ENCODE assay signal across 8 cellular contexts in the genomic region with DNA sequence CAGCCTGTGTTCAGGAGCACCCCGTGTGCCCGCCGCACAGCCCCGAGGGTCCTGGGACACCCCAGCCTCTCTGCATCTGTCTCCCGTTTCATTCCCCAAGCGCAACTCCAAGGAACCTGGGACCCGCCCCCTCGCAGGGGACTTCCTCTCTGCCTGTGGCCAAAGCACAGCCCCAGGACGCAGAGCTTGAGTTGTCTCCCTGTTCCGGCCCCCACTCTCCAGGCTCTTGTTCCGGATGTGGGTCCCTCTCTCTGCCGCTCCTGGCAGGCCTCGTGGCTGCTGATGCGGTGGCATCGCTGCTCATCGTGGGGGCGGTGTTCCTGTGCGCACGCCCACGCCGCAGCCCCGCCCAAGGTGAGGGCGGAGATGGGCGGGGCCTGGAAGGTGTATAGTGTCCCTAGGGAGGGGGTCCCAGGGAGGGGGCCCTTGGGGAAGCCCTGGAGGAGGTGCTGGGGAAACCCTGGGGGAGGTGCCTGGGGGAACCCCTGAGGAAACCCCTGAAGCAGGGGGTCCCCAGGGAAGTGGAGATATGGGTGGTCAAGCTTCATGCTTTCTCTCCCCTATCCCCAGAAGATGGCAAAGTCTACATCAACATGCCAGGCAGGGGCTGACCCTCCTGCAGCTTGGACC. TPM values are rescaled to one million over a fixed set of nuclear protein-coding genes. Genes with fewer than 3 reads are reported as not detected.
DNase-seq lines count a peak whose midpoint lies in the region; ATAC-seq and TF ChIP-seq lines count a peak whose summit lies in the region.

No MANE protein-coding gene starts in this region.

- H3K4me3 Mint-ChIP-seq in activated CD4-positive, alpha-beta T cell treated with anti-CD3 and anti-CD28 coated beads, Interleukin-2, amount 10 ng/mL, durations not matched to agents 7 days and 5 days, result peak overlapping the region; percentile 95

- H3K9me3 Mint-ChIP-seq in activated CD4-positive, alpha-beta T cell treated with anti-CD3 and anti-CD28 coated beads, Interleukin-2, amount 10 ng/mL, durations not matched to agents 7 days and 5 days, result no peaks in the 10 kb centered on the region

- ATAC-seq in HG02642 (IDR thresholded peaks at IDR 0.05; ENCODE audit: poor library complexity, unreplicated experiment), result peak; percentile 38

- 8% methylated on average over 24 of the region's 24 CpGs for WGBS in liver

- peaks cover 50% of the 10 kb centered on the region for H3K4me1 Mint-ChIP-seq in activated CD4-positive, alpha-beta T cell treated with anti-CD3 and anti-CD28 coated beads, Interleukin-2, amount 10 ng/mL, durations not matched to agents 7 days and 5 days

- no peak overlapping the region for H3K9ac ChIP-seq in liver (ENCODE audit: low read depth in 1 of 2, low read length in 2 of 2)

- no peaks in the 10 kb centered on the region for H3K36me3 ChIP-seq in liver (ENCODE audit: control insufficient read depth in 4 of 4, insufficient read depth in 3 of 4, low read depth in 1 of 4, low read length in 3 of 4)

- H3K27ac ChIP-seq in coronary artery (peak overlapping the region; percentile 13 to 91), liver (ENCODE audit: low read depth in 1 of 2, low read length in 2 of 2) (peak overlapping the region; percentile 66 to 78)

- peak overlapping the region; percentile 97 for H3K27ac Mint-ChIP-seq in activated CD4-positive, alpha-beta T cell treated with anti-CD3 and anti-CD28 coated beads, Interleukin-2, amount 10 ng/mL, durations not matched to agents 7 days and 5 days

- TF ChIP-seq CTCF in GM10248 (IDR thresholded peaks at IDR 0.05; ENCODE audit: control extremely low read depth, extremely low read depth, low read depth, missing control alignments) (no peak), coronary artery (IDR thresholded peaks at IDR 0.05) (no peak), liver (IDR thresholded peaks at IDR 0.05; ENCODE audit: low read depth, low read length, missing input control) (no peak)

- no peaks in the 10 kb centered on the region for H3K27me3 ChIP-seq in liver (ENCODE audit: control insufficient read depth in 4 of 4, insufficient read depth in 4 of 4, low read length in 3 of 4)

- POLR2A ChIA-PET in GM10248 (lab: Yijun Ruan, JAX), result interaction anchor here (0.6 to 1.0 kb wide), 2 partner anchors 28 to 130 kb away, joined by 3 to 4 read pairs; no protein-coding TSS in a partner anchor
- POLR2A ChIA-PET in activated CD4-positive, alpha-beta T cell treated with anti-CD3 and anti-CD28 coated beads, Interleukin-2, amount 10 ng/mL, durations not matched to agents 7 days and 5 days (lab: Charles Lee), result no interaction called here

- H3K36me3 Mint-ChIP-seq in activated CD4-positive, alpha-beta T cell treated with anti-CD3 and anti-CD28 coated beads, Interleukin-2, amount 10 ng/mL, durations not matched to agents 7 days and 5 days (ENCODE audit: low read depth), result peaks cover 25% of the 10 kb centered on the region

- no peaks in the 10 kb centered on the region for H3K27me3 Mint-ChIP-seq in activated CD4-positive, alpha-beta T cell treated with anti-CD3 and anti-CD28 coated beads, Interleukin-2, amount 10 ng/mL, durations not matched to agents 7 days and 5 days

- peaks cover 0 to 4% (median 2%) of the 10 kb centered on the region in 4 donors for H3K4me1 ChIP-seq in liver (ENCODE audit: control insufficient read depth in 4 of 4, insufficient read depth in 4 of 4, low read length in 3 of 4)

- DNase-seq in GM10248 (ENCODE audit: extremely low spot score) (peak; percentile 78), NCI-H345 treated with DMSO at 0.1 percent for 48 hours (lab: John Stamatoyannopoulos, UW; ENCODE audit: unreplicated experiment) (peak; percentile 52), coronary artery (ENCODE audit: low spot score) (no peak), cortex of kidney (lab: John Stamatoyannopoulos, UW) (no peak)
- peak; percentile 94 for DNase-seq in activated CD4-positive, alpha-beta T cell treated with anti-CD3 and anti-CD28 coated beads, Interleukin-2, amount 10 ng/mL, durations not matched to agents 7 days and 5 days
- peak; percentile 66 to 88 (median 72) for DNase-seq in stimulated activated CD4-positive, alpha-beta T cell treated with anti-CD3 and anti-CD28 coated beads, TNF-alpha, amount 100 ng/mL, for 24 hours (ENCODE audit: low read depth in 3 of 3)

- TF ChIP-seq RAD21 in liver (IDR thresholded peaks at IDR 0.05), result no peak

- H3K9me3 ChIP-seq in liver (ENCODE audit: control insufficient read depth in 4 of 4, low read length in 3 of 4), result no peaks in the 10 kb centered on the region

- H3K4me3 ChIP-seq in coronary artery, result peak overlapping the region; percentile 21
- H3K4me3 ChIP-seq in liver (ENCODE audit: low read depth in 1 of 3, low read length in 3 of 3), result peak overlapping the region in 1 of 3 donors; percentile 6

- CTCF ChIA-PET in GM10248 (lab: Yijun Ruan, JAX), result interaction anchor here (1.3 to 2.5 kb wide), 3 partner anchors 11 to 27 kb away, joined by 3 to 10 read pairs (median 3); no protein-coding TSS in a partner anchor
- CTCF ChIA-PET in activated CD4-positive, alpha-beta T cell treated with anti-CD3 and anti-CD28 coated beads, Interleukin-2, amount 10 ng/mL, durations not matched to agents 7 days and 5 days (lab: Charles Lee), result interaction anchor here (1.0 to 2.5 kb wide), 3 partner anchors 9 to 27 kb away, joined by 3 to 9 read pairs (median 3); no protein-coding TSS in a partner anchor

TF ChIP-seq in liver, 16 proteins besides CTCF, POLR2A, EP300 and RAD21:
- TF ChIP-seq YY1 (IDR thresholded peaks at IDR 0.05) (no peak), EGR1 (IDR thresholded peaks at IDR 0.05; ENCODE audit: low read depth in 2 of 2) (peak in 1 of 2 donors; percentile 59), SP1 (IDR thresholded peaks at IDR 0.05) (peak; percentile 37), GABPA (IDR thresholded peaks at IDR 0.05 in 1 of 2, conservative IDR thresholded peaks at IDR 0.05 in 1 of 2) (peak in 1 of 2 donors; percentile 10), RXRA (IDR thresholded peaks at IDR 0.05) (no peak)
TF ChIP-seq in liver: peak in this region for 3.

RNA-seq across cellular contexts. Expression of gene HCST, which starts 1.3 kb away (rescaled TPM):
- total RNA-seq in activated CD4-positive, alpha-beta T cell treated with anti-CD3 and anti-CD28 coated beads, Interleukin-2, amount 10 ng/mL, durations not matched to agents 7 days and 5 days, result 100 to 1,000 TPM; 117 to 137 TPM
- total RNA-seq in liver, result 1 to 10 TPM; 2.0 to 3.1 TPM
- polyA plus RNA-seq in liver, result 10 to 100 TPM in 1 of 2 donors, 1 to 10 TPM in 1; 4.6 to 13.3 TPM

RNA-seq across cellular contexts. Expression of gene NFKBID, which starts 3.3 kb away (rescaled TPM):
- 10 to 100 TPM; 36.9 to 47.5 TPM for total RNA-seq in activated CD4-positive, alpha-beta T cell treated with anti-CD3 and anti-CD28 coated beads, Interleukin-2, amount 10 ng/mL, durations not matched to agents 7 days and 5 days
- 1 to 10 TPM; 1.3 to 2.4 TPM for total RNA-seq in liver
- 1 to 10 TPM in 1 of 2 donors, under 1 TPM in 1; 0.66 to 1.2 TPM for polyA plus RNA-seq in liver

RNA-seq across cellular contexts. Expression of gene TYROBP, which starts 4.4 kb away (rescaled TPM):
- total RNA-seq in activated CD4-positive, alpha-beta T cell treated with anti-CD3 and anti-CD28 coated beads, Interleukin-2, amount 10 ng/mL, durations not matched to agents 7 days and 5 days, result not detected
- total RNA-seq in liver, result 10 to 100 TPM; 26.8 to 37.6 TPM
- 10 to 100 TPM; 43.8 to 89.6 TPM for polyA plus RNA-seq in liver

RNA-seq across cellular contexts. Expression of gene LRFN3, which starts 32.5 kb away (rescaled TPM):
- total RNA-seq in activated CD4-positive, alpha-beta T cell treated with anti-CD3 and anti-CD28 coated beads, Interleukin-2, amount 10 ng/mL, durations not matched to agents 7 days and 5 days, result 10 to 100 TPM; 12.3 to 13.5 TPM
- 1 to 10 TPM in 1 of 2 donors, under 1 TPM in 1; 0.89 to 1.9 TPM for total RNA-seq in liver
- polyA plus RNA-seq in liver, result 1 to 10 TPM; 2.2 to 8.4 TPM

RNA-seq across cellular contexts. Expression of gene APLP1, which starts 35.3 kb away (rescaled TPM):
- total RNA-seq in activated CD4-positive, alpha-beta T cell treated with anti-CD3 and anti-CD28 coated beads, Interleukin-2, amount 10 ng/mL, durations not matched to agents 7 days and 5 days, result under 1 TPM; 0.42 to 0.79 TPM
- under 1 TPM in 1 of 2 donors, not detected in 1; 0.08 TPM for total RNA-seq in liver
- polyA plus RNA-seq in liver, result under 1 TPM; 0.16 to 0.51 TPM

Comparison
In these comparisons a context has a peak if more than half of its experiments do, and no peak if none do; other contexts are left out.
1. DNase-seq: peak in GM10248 (single experiment), NCI-H345 treated with DMSO at 0.1 percent for 48 hours (single experiment), activated CD4-positive, alpha-beta T cell treated with anti-CD3 and anti-CD28 coated beads, Interleukin-2, amount 10 ng/mL, durations not matched to agents 7 days and 5 days (single experiment) and stimulated activated CD4-positive, alpha-beta T cell treated with anti-CD3 and anti-CD28 coated beads, TNF-alpha, amount 100 ng/mL, for 24 hours (3 of 3); none in coronary artery (single experiment) and cortex of kidney (single experiment).
2. RNA of gene HCST, which starts 1.3 kb away (total RNA-seq): 117 to 137 TPM in activated CD4-positive, alpha-beta T cell treated with anti-CD3 and anti-CD28 coated beads, Interleukin-2, amount 10 ng/mL, durations not matched to agents 7 days and 5 days; 2.0 to 3.1 TPM in liver; every median in the first group is over 10 times any median in the second.
3. RNA of gene NFKBID, which starts 3.3 kb away (total RNA-seq): 36.9 to 47.5 TPM in activated CD4-positive, alpha-beta T cell treated with anti-CD3 and anti-CD28 coated beads, Interleukin-2, amount 10 ng/mL, durations not matched to agents 7 days and 5 days; 1.3 to 2.4 TPM in liver; every median in the first group is over 10 times any median in the second.
4. RNA of gene TYROBP, which starts 4.4 kb away (total RNA-seq): 26.8 to 37.6 TPM in liver; not detected in activated CD4-positive, alpha-beta T cell treated with anti-CD3 and anti-CD28 coated beads, Interleukin-2, amount 10 ng/mL, durations not matched to agents 7 days and 5 days; every median in the first group is over 10 times any median in the second.